Comparison of ENCODE assay signal across 29 cellular contexts in the genomic region with DNA sequence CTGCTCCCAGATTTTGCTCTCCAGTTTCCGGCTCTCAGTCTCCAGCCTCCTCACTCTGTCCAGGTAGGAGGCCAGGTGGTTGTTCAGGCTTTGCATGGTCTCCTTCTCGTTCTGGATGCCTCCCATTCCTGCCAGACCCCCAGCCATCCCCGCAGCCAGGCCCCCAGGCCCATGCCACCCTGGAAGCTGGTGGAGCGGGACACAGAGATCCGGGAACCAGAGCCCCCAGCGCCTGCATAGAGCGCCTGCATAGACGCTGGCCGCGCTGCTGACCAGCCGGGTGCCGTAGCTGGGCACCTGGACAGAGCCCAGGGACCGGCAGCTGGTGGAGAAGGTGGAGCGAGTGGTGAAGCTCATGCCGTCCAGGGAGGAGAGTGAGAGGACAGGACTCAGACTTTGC.
DNase-seq lines count a peak whose midpoint lies in the region; TF ChIP-seq lines count a peak whose summit lies in the region.
"Had no signal": no experiment of that assay in that cellular context is flagged by ENCODE, and none has a peak within 500 bp of the region (broad histone marks: within the 10 kb centered on the region; RNA-seq: fewer than 3 reads in every experiment).

No MANE protein-coding gene starts in this region.

- H3K27ac Mint-ChIP-seq in osteocyte (ENCODE audit: unreplicated experiment), result no peak overlapping the region
- H3K27ac Mint-ChIP-seq: B cell; CD4-positive, alpha-beta memory T cell; CD4-positive, alpha-beta T cell; CD4-positive, CD25-positive, alpha-beta regulatory T cell; CD8-positive, alpha-beta memory T cell; CD8-positive, alpha-beta T cell had no signal

- H3K4me3 Mint-ChIP-seq in osteocyte (ENCODE audit: unreplicated experiment), result no peak overlapping the region
- H3K4me3 Mint-ChIP-seq: B cell; CD14-positive monocyte; CD4-positive, alpha-beta memory T cell; CD4-positive, alpha-beta T cell; CD4-positive, CD25-positive, alpha-beta regulatory T cell; CD8-positive, alpha-beta memory T cell; CD8-positive, alpha-beta T cell had no signal

- H3K36me3 Mint-ChIP-seq in osteocyte (ENCODE audit: unreplicated experiment), result no peaks in the 10 kb centered on the region
- H3K36me3 Mint-ChIP-seq: CD14-positive monocyte; CD4-positive, alpha-beta memory T cell; CD4-positive, CD25-positive, alpha-beta regulatory T cell; CD8-positive, alpha-beta memory T cell; CD8-positive, alpha-beta T cell had no signal

- no peaks in the 10 kb centered on the region for H3K9me3 ChIP-seq in tibial nerve
- H3K9me3 ChIP-seq: A549, BE2C, BLaER1, Caco-2 had no signal

- TF ChIP-seq POLR2A in tibial nerve (IDR thresholded peaks at IDR 0.05), result no peak

- TF ChIP-seq CTCF in osteocyte (IDR thresholded peaks at IDR 0.05), result no peak
- TF ChIP-seq CTCF in tibial nerve (IDR thresholded peaks at IDR 0.05), result no peak

- H3K27ac ChIP-seq in tibial nerve, result no peak overlapping the region
- H3K27ac ChIP-seq: 22Rv1; A549; BLaER1; BLaER1 treated with 17β-estradiol and CSF1 and Interleukin-3, amounts not matched to agents 10 nM and 100 nM; C4-2B had no signal

- no peaks in the 10 kb centered on the region for H3K9me3 Mint-ChIP-seq in osteocyte (ENCODE audit: unreplicated experiment)

- no peaks in the 10 kb centered on the region for H3K4me1 Mint-ChIP-seq in osteocyte (ENCODE audit: unreplicated experiment)
- H3K4me1 Mint-ChIP-seq: B cell; CD14-positive monocyte; CD4-positive, alpha-beta memory T cell; CD4-positive, CD25-positive, alpha-beta regulatory T cell; CD8-positive, alpha-beta memory T cell had no signal

- WGBS in tibial nerve, 2 donors, result 93 to 99% methylated on average over 15 of the region's 15 CpGs

- peaks cover 2% of the 10 kb centered on the region for H3K27me3 Mint-ChIP-seq in osteocyte (ENCODE audit: unreplicated experiment)

- DNase-seq in osteocyte (ENCODE audit: extremely low spot score, unreplicated experiment), result peak; percentile 80
- no peak for DNase-seq in tibial nerve (ENCODE audit: low spot score in 2 of 2)
- DNase-seq: 8988T; ACHN; AML-193; BE2C; C1 segment of cervical spinal cord; Caco-2; Calu3; CD4-positive, alpha-beta memory T cell; CD4-positive, alpha-beta T cell; CD4-positive, CD25-positive, alpha-beta regulatory T cell; CD8-positive, alpha-beta memory T cell; CD8-positive, alpha-beta T cell; COR-L47; DMS 273 treated with DMSO at 0.1 percent for 48 hours; DMS153; DMS53; DMS79; DMS79 treated with DMSO at 0.1 percent for 48 hours; DND-41; EL had no signal

- no peak for TF ChIP-seq EP300 in tibial nerve (IDR thresholded peaks at IDR 0.05)

- H3K27me3 ChIP-seq in tibial nerve, result no peaks in the 10 kb centered on the region
- H3K27me3 ChIP-seq: BE2C; BLaER1; BLaER1 treated with 17β-estradiol and CSF1 and Interleukin-3, amounts not matched to agents 10 nM and 100 nM had no signal

- no peak overlapping the region for H3K4me3 ChIP-seq in tibial nerve
- H3K4me3 ChIP-seq: A549; BLaER1; BLaER1 treated with 17β-estradiol and CSF1 and Interleukin-3, amounts not matched to agents 10 nM and 100 nM had no signal

- peaks cover 0 to 2% (median 0%) of the 10 kb centered on the region in 4 donors for H3K4me1 ChIP-seq in tibial nerve
- H3K4me1 ChIP-seq: A549, BE2C, BLaER1, Caco-2 had no signal

- no peaks in the 10 kb centered on the region for H3K36me3 ChIP-seq in tibial nerve
- H3K36me3 ChIP-seq: BE2C; BLaER1; BLaER1 treated with 17β-estradiol and CSF1 and Interleukin-3, amounts not matched to agents 10 nM and 100 nM had no signal
